13 cellular contexts compared by ENCODE assay signal in the genomic region with DNA sequence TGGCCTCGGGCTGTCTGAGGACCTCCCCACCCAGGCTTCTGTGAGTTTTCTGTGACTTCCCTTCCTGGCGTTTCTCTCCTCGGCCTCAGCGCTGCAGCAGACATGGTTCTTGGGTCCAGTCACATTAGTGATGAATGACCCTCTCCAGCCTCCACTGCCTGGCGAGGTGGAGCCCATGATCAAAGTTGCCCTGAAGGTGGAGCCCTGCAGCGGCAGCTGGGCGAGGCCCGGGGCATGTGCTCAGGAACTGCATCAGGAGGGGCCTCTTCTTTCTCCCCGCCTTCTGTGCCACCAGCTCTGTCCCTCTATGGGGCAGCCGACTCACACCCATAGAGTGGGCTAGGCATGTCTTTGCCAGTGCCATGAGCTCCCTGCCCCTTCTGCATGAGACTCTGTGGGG.
"Had no signal": no experiment of that assay in that cellular context is flagged by ENCODE, and none has a peak within 500 bp of the region (broad histone marks: within the 10 kb centered on the region; RNA-seq: fewer than 3 reads in every experiment).

No MANE protein-coding gene starts in this region.

- H3K4me1 ChIP-seq: foreskin keratinocyte, psoas muscle, right lobe of liver had no signal

- H3K4me2 ChIP-seq: smooth muscle cell had no signal

- DNase-seq: activated CD4-positive, alpha-beta memory T cell treated with anti-CD3 and anti-CD28 coated beads for 36 hours; activated CD4-positive, alpha-beta T cell treated with anti-CD3 and anti-CD28 coated beads for 36 hours; activated CD8-positive, alpha-beta memory T cell treated with anti-CD3 and anti-CD28 coated beads, Interleukin-2, amount 10 ng/mL, durations not matched to agents 7 days and 5 days; activated naive CD4-positive, alpha-beta T cell treated with anti-CD3 and anti-CD28 coated beads, Interleukin-2, amount 10 ng/mL, durations not matched to agents 7 days and 5 days; activated T-cell treated with anti-CD3 and anti-CD28 coated beads, Interleukin-2, amount 50 U/mL, for 24 hours; effector memory CD4-positive, alpha-beta T cell; foreskin keratinocyte; immature natural killer cell; nephron progenitor cell; psoas muscle; right lobe of liver had no signal

- H3K27me3 ChIP-seq: foreskin keratinocyte had no signal

- ATAC-seq: activated CD4-positive, alpha-beta T cell treated with anti-CD3 and anti-CD28 coated beads for 36 hours; activated CD8-positive, alpha-beta memory T cell treated with anti-CD3 and anti-CD28 coated beads, Interleukin-2, amount 10 ng/mL, durations not matched to agents 7 days and 5 days; foreskin keratinocyte; psoas muscle had no signal

- H3K9me3 ChIP-seq: psoas muscle, right lobe of liver had no signal

- H3K4me3 ChIP-seq: psoas muscle, right lobe of liver, smooth muscle cell had no signal

- H3K27ac ChIP-seq: foreskin keratinocyte, psoas muscle, right lobe of liver, VCaP had no signal

- H3K36me3 ChIP-seq: right lobe of liver had no signal
